ENCODE assay signal across 8 cellular contexts in genomic region chr1:111592389-111593361, GRCh38. TPM values are rescaled to one million over a fixed set of nuclear protein-coding genes. Genes with fewer than 3 reads are reported as not detected.
DNase-seq lines count a peak whose midpoint lies in the region; ATAC-seq, FAIRE-seq and TF ChIP-seq lines count a peak whose summit lies in the region.

No MANE protein-coding gene starts in this region.

- ATAC-seq in GM19043 (IDR thresholded peaks at IDR 0.05; ENCODE audit: low read depth, unreplicated experiment), result peak; percentile 77
- ATAC-seq in HG03175 (IDR thresholded peaks at IDR 0.05; ENCODE audit: unreplicated experiment), result peak; percentile 80
- peak; percentile 93 to 96 (median 94) for ATAC-seq in heart left ventricle

- H3K27me3 ChIP-seq in SJSA1 (replicated peaks) (no peaks in the 10 kb centered on the region), heart left ventricle (no peaks in the 10 kb centered on the region)

- WGBS in heart left ventricle, 4 donors, result 3 to 9% (median 6%) methylated on average over 11 of the region's 11 CpGs

- no peak for TF ChIP-seq CTCF in heart left ventricle (IDR thresholded peaks at IDR 0.05)

- H3K36me3 ChIP-seq in SJSA1 (no peaks in the 10 kb centered on the region), heart left ventricle (no peaks in the 10 kb centered on the region)

- H3K27ac ChIP-seq in SJSA1, result peak overlapping the region; percentile 39
- peak overlapping the region; percentile 80 to 92 (median 82) for H3K27ac ChIP-seq in heart left ventricle

- no peak for TF ChIP-seq POLR2A in heart left ventricle (IDR thresholded peaks at IDR 0.05)

- DNase-seq in Ammon's horn (ENCODE audit: low spot score) (peak; percentile 34), SJSA1 (ENCODE audit: low read depth in 1 of 2, low spot score in 2 of 2) (peak; percentile 81 to 85), heart left ventricle (peak; percentile 89 to 94 (median 90)), renal cortical epithelial cell (ENCODE audit: low read depth) (peak; percentile 98), urothelium cell line (ENCODE audit: low spot score) (peak; percentile 95)
- DNase-seq in activated naive CD4-positive, alpha-beta T cell treated with anti-CD3 and anti-CD28 coated beads, Interleukin-2, amount 50 U/mL, for 16 hours, result peak; percentile 92

- H3K4me3 ChIP-seq in SJSA1 (no peak overlapping the region), heart left ventricle (peak overlapping the region in 9 of 12 donors; percentile 3 to 26 (median 9))

- FAIRE-seq in urothelium cell line (lab: Jason Lieb, UNC), result peak; percentile 95

- intact Hi-C loops in heart left ventricle (cut with DNase I), result loop anchor here in 7 of 10 donors (1.0 to 10.0 kb wide), 8 partner anchors 26 to 84 kb away; partner anchors contain the start of gene RAP1A (in 4 of the 7)

- H3K4me1 ChIP-seq in SJSA1 (replicated peaks) (peaks cover 20% of the 10 kb centered on the region), heart left ventricle (peaks cover 11 to 56% (median 30%) of the 10 kb centered on the region in 12 donors)

- no peaks in the 10 kb centered on the region for H3K9me3 ChIP-seq in SJSA1 (replicated peaks)
- H3K9me3 ChIP-seq in heart left ventricle, result no peaks in the 10 kb centered on the region

RNA-seq across cellular contexts. Expression of gene RAP1A, which starts 26.9 kb away (rescaled TPM):
- 42.6 and 48.5 TPM in 2 replicates for total RNA-seq in SJSA1 (2014; rRNA removed; shearing (Covaris generic))
- total RNA-seq in heart left ventricle (100 to 1,000 TPM in 4 of 9 donors, 10 to 100 TPM in 5; 52.6 to 134 (median 99.1) TPM), renal cortical epithelial cell (28.3 and 93.7 TPM in 2 replicates)
- polyA plus RNA-seq in heart left ventricle, result 10 to 100 TPM; 88.4 to 99.8 TPM

Comparison
In these comparisons a context has a peak if more than half of its experiments do, and no peak if none do; other contexts are left out.
1. DNase-seq: peak in every context shown above with its lines; median percentile 98 in renal cortical epithelial cell; 95 in urothelium cell line; 92 in activated naive CD4-positive, alpha-beta T cell treated with anti-CD3 and anti-CD28 coated beads, Interleukin-2, amount 50 U/mL, for 16 hours; 90 in heart left ventricle; 83 in SJSA1; 34 in Ammon's horn.